ENCODE assay signal across 22 cellular contexts in genomic region chr20:3067139-3068009, GRCh38. TPM values are rescaled to one million over a fixed set of nuclear protein-coding genes. Genes with fewer than 3 reads are reported as not detected.
A peak's percentile ranks its signal among the peaks of the same experiment; 100 is the strongest.
DNase-seq lines count a peak whose midpoint lies in the region; ATAC-seq and TF ChIP-seq lines count a peak whose summit lies in the region.
"Had no signal": no experiment of that assay in that cellular context is flagged by ENCODE, and none has a peak within 500 bp of the region (broad histone marks: within the 10 kb centered on the region; RNA-seq: fewer than 3 reads in every experiment).

No MANE protein-coding gene starts in this region.

- H3K27me3 Mint-ChIP-seq in stimulated activated memory B cell treated with anti-CD40 and anti-IgM and Interleukin-4, amounts not matched to agents 10 μg/mL and 1 μg/mL and 100 μg/mL, for 72 hours = no peaks in the 10 kb centered on the region
- peaks cover 27% of the 10 kb centered on the region for H3K27me3 Mint-ChIP-seq in type B pancreatic cell

- no peak overlapping the region for H3K4me3 Mint-ChIP-seq in stimulated activated memory B cell treated with anti-CD40 and anti-IgM and Interleukin-4, amounts not matched to agents 10 μg/mL and 1 μg/mL and 100 μg/mL, for 72 hours
- no peak overlapping the region for H3K4me3 Mint-ChIP-seq in type B pancreatic cell

- H3K4me3 ChIP-seq in heart left ventricle = no peak overlapping the region
- H3K4me3 ChIP-seq: left lung had no signal

- peak overlapping the region; percentile 54 for H3K27ac Mint-ChIP-seq in stimulated activated memory B cell treated with anti-CD40 and anti-IgM and Interleukin-4, amounts not matched to agents 10 μg/mL and 1 μg/mL and 100 μg/mL, for 72 hours
- H3K27ac Mint-ChIP-seq in type B pancreatic cell = no peak overlapping the region

- WGBS in heart left ventricle, 4 donors = 85 to 89% (median 88%) methylated on average over 23 of the region's 23 CpGs

- no peaks in the 10 kb centered on the region for H3K9me3 Mint-ChIP-seq in stimulated activated memory B cell treated with anti-CD40 and anti-IgM and Interleukin-4, amounts not matched to agents 10 μg/mL and 1 μg/mL and 100 μg/mL, for 72 hours
- H3K9me3 Mint-ChIP-seq in type B pancreatic cell = no peaks in the 10 kb centered on the region

- H3K4me1 ChIP-seq in heart left ventricle = peaks cover 0 to 10% (median 5%) of the 10 kb centered on the region in 12 donors
- H3K4me1 ChIP-seq: foreskin keratinocyte had no signal

- H3K27me3 ChIP-seq in heart left ventricle = peaks cover 0 to 16% (median 13%) of the 10 kb centered on the region in 9 donors

- no peaks in the 10 kb centered on the region for H3K9me3 ChIP-seq in heart left ventricle
- H3K9me3 ChIP-seq: left lung had no signal

- H3K36me3 Mint-ChIP-seq in stimulated activated memory B cell treated with anti-CD40 and anti-IgM and Interleukin-4, amounts not matched to agents 10 μg/mL and 1 μg/mL and 100 μg/mL, for 72 hours = no peaks in the 10 kb centered on the region
- H3K36me3 Mint-ChIP-seq in type B pancreatic cell = peaks cover 5% of the 10 kb centered on the region

- ATAC-seq in GM18505 (IDR thresholded peaks at IDR 0.05; ENCODE audit: unreplicated experiment) = peak; percentile 41
- no peak for ATAC-seq in stimulated activated memory B cell treated with anti-CD40 and anti-IgM and Interleukin-4, amounts not matched to agents 10 μg/mL and 1 μg/mL and 100 μg/mL, for 72 hours
- ATAC-seq in GM21381 (IDR thresholded peaks at IDR 0.05; ENCODE audit: unreplicated experiment) = no peak
- ATAC-seq in heart left ventricle = no peak
- ATAC-seq: activated CD4-positive, CD25-positive, alpha-beta regulatory T cell treated with anti-CD3 and anti-CD28 coated beads, Interleukin-2, amount 50 U/mL, for 24 hours; foreskin keratinocyte had no signal

- DNase-seq in NCI-H460 (ENCODE audit: extremely low read depth, low read depth) (peak; percentile 67), islet precursor cell (peak; percentile 54), type B pancreatic cell (ENCODE audit: extremely low spot score, unreplicated experiment) (no peak), kidney glomerular epithelial cell (lab: John Stamatoyannopoulos, UW) (no peak), heart left ventricle (no peak)
- DNase-seq: activated CD8-positive, alpha-beta memory T cell treated with anti-CD3 and anti-CD28 coated beads, Interleukin-2, amount 50 U/mL, for 4 hours; Calu3; cerebellar nuclear complex; GF-D8; left lung; NCI-H2029; NCI-H524 treated with DMSO at 0.1 percent for 48 hours; occipital lobe; SHP77 treated with DMSO at 0.1 percent for 48 hours; stimulated activated CD4-positive, alpha-beta T cell treated with anti-CD3 and anti-CD28 coated beads, Interleukin-4, amount 100 ng/mL, for 24 hours had no signal

- peaks cover 39% of the 10 kb centered on the region for H3K4me1 Mint-ChIP-seq in stimulated activated memory B cell treated with anti-CD40 and anti-IgM and Interleukin-4, amounts not matched to agents 10 μg/mL and 1 μg/mL and 100 μg/mL, for 72 hours
- H3K4me1 Mint-ChIP-seq in type B pancreatic cell (ENCODE audit: unreplicated experiment) = no peaks in the 10 kb centered on the region

- no peak overlapping the region for H3K27ac ChIP-seq in heart left ventricle
- H3K27ac ChIP-seq: foreskin keratinocyte, left lung had no signal

- TF ChIP-seq CTCF in type B pancreatic cell (conservative IDR thresholded peaks at IDR 0.05) (no peak), heart left ventricle (IDR thresholded peaks at IDR 0.05) (no peak)

- H3K36me3 ChIP-seq in heart left ventricle = no peaks in the 10 kb centered on the region
- H3K36me3 ChIP-seq: left lung had no signal

- intact Hi-C loops in heart left ventricle (cut with DNase I) = loop anchor here in 2 of 10 donors (5.0 kb wide), 1 partner anchor 45 kb away; no protein-coding TSS in a partner anchor

- TF ChIP-seq POLR2A in GM18505 (IDR thresholded peaks at IDR 0.05; ENCODE audit: borderline replicate concordance, extremely low read depth, insufficient read depth, insufficient read length) (no peak), heart left ventricle (IDR thresholded peaks at IDR 0.05) (no peak)

RNA-seq across cellular contexts. Expression of gene OXT, which starts 4.0 kb away (rescaled TPM):
- not detected in 2 replicates for total RNA-seq in NCI-H460 (2014; rRNA removed; shearing (Covaris generic))
- polyA plus RNA-seq in NCI-H460 (2014; cell fraction: nucleus; rRNA removed) = not detected in 2 replicates
- total RNA-seq in type B pancreatic cell (ENCODE audit: low replicate concordance) (1.2 TPM in 1 of 2 replicates, not detected in the other), heart left ventricle (under 1 TPM in 1 of 9 donors, not detected in 8; 0.67 TPM)
- polyA plus RNA-seq in heart left ventricle = not detected
- total RNA-seq: Calu3; foreskin keratinocyte; occipital lobe; skeletal muscle tissue; T-helper 2 cell treated with Interferon-gamma antibody and Interleukin-4, amounts not matched to agents 100 ng/mL and 5 ng/mL, for 36 hours had no signal
- polyA plus RNA-seq: foreskin keratinocyte had no signal

RNA-seq across cellular contexts. Expression of gene AVP, which starts 17.1 kb away (rescaled TPM):
- not detected in 2 replicates for total RNA-seq in NCI-H460 (2014; rRNA removed; shearing (Covaris generic))
- polyA plus RNA-seq in NCI-H460 (2014; cell fraction: nucleus; rRNA removed) = not detected in 2 replicates
- total RNA-seq in type B pancreatic cell (ENCODE audit: low replicate concordance) (not detected in 2 replicates), heart left ventricle (not detected)
- not detected for polyA plus RNA-seq in heart left ventricle
- total RNA-seq: Calu3; foreskin keratinocyte; left lung; occipital lobe; skeletal muscle tissue; T-helper 2 cell treated with Interferon-gamma antibody and Interleukin-4, amounts not matched to agents 100 ng/mL and 5 ng/mL, for 36 hours had no signal
- polyA plus RNA-seq: foreskin keratinocyte had no signal

RNA-seq across cellular contexts. Expression of gene MRPS26, which starts 21.5 kb away (rescaled TPM):
- 78.4 and 82.0 TPM in 2 replicates for total RNA-seq in NCI-H460 (2014; rRNA removed; shearing (Covaris generic))
- polyA plus RNA-seq in NCI-H460 (2014; cell fraction: nucleus; rRNA removed) = 155 and 176 TPM in 2 replicates
- total RNA-seq in type B pancreatic cell (ENCODE audit: low replicate concordance) (59.0 and 67.3 TPM in 2 replicates), heart left ventricle (10 to 100 TPM; 36.5 to 83.4 (median 50.9) TPM)
- polyA plus RNA-seq in heart left ventricle = 100 to 1,000 TPM in 1 of 2 donors, 10 to 100 TPM in 1; 98.8 to 111 TPM

RNA-seq across cellular contexts. Expression of gene GNRH2, which starts 24.0 kb away (rescaled TPM):
- not detected in 2 replicates for total RNA-seq in NCI-H460 (2014; rRNA removed; shearing (Covaris generic))
- polyA plus RNA-seq in NCI-H460 (2014; cell fraction: nucleus; rRNA removed) = not detected in 2 replicates
- total RNA-seq in type B pancreatic cell (ENCODE audit: low replicate concordance) (0.99 and 2.3 TPM in 2 replicates), heart left ventricle (under 1 TPM in 1 of 9 donors, not detected in 8; 0.48 TPM)
- not detected for polyA plus RNA-seq in heart left ventricle
- total RNA-seq: foreskin keratinocyte, occipital lobe, skeletal muscle tissue had no signal
- polyA plus RNA-seq: foreskin keratinocyte had no signal

Comparison
In these comparisons a context has a peak if more than half of its experiments do, and no peak if none do; other contexts are left out.
1. DNase-seq: peak in NCI-H460 (single experiment) and islet precursor cell (single experiment); none in type B pancreatic cell (single experiment), kidney glomerular epithelial cell (single experiment) and heart left ventricle (0 of 5).